ENCODE assay signal across 17 cellular contexts in genomic region chr3:17674082-17674686, GRCh38.
DNase-seq lines count a peak whose midpoint lies in the region; ATAC-seq, FAIRE-seq and TF ChIP-seq lines count a peak whose summit lies in the region.
"Had no signal": no experiment of that assay in that cellular context is flagged by ENCODE, and none has a peak within 500 bp of the region (broad histone marks: within the 10 kb centered on the region; RNA-seq: fewer than 3 reads in every experiment).

No MANE protein-coding gene starts in this region.

- H3K27ac ChIP-seq in IMR-90 (ENCODE audit: insufficient read depth, low read length) (no peak overlapping the region), kidney (ENCODE audit: low read depth in 2 of 2, low read length in 2 of 2) (no peak overlapping the region)
- H3K27ac ChIP-seq: BLaER1, HL-60, KMS-11 had no signal

- H2BK5ac ChIP-seq in IMR-90 (ENCODE audit: low read depth, low read length, poor library complexity, severe bottlenecking), result no peak overlapping the region

- H2AFZ ChIP-seq in IMR-90 (replicated peaks; ENCODE audit: low read length, poor library complexity), result no peak overlapping the region

- H3K79me1 ChIP-seq in IMR-90 (ENCODE audit: low read depth in 1 of 2, low read length in 2 of 2), result peaks cover 0 to 4% of the 10 kb centered on the region in 2 experiments; a peak in 1 of 4 replicates

- no peaks in the 10 kb centered on the region for H3K9me1 ChIP-seq in IMR-90 (ENCODE audit: insufficient read depth, low read length)

- TF ChIP-seq RAD21 in IMR-90 (IDR thresholded peaks at IDR 0.05; ENCODE audit: low read length), result no peak

- H2AK5ac ChIP-seq in IMR-90 (ENCODE audit: low read depth, low read length), result no peak overlapping the region

- H4K20me1 ChIP-seq in IMR-90 (ENCODE audit: insufficient read depth, low read length), result no peaks in the 10 kb centered on the region

- intact Hi-C loops in IMR-90 (cut with micrococcal nuclease) (no loop called here), kidney (cut with DNase I) (no loop called here)

- H3K27me3 ChIP-seq in IMR-90 (ENCODE audit: control insufficient read depth, insufficient read depth, low read length) (no peaks in the 10 kb centered on the region), bronchial epithelial cell (ENCODE audit: control insufficient read depth, insufficient read depth, low read length) (no peaks in the 10 kb centered on the region)
- H3K27me3 ChIP-seq: BLaER1 had no signal

- FAIRE-seq in D721Med (lab: Jason Lieb, UNC) (peak; percentile 21), bronchial epithelial cell (lab: Jason Lieb, UNC) (no peak), kidney (lab: Jason Lieb, UNC) (peak; percentile 21)
- FAIRE-seq: H54 had no signal

- POLR2A ChIA-PET in IMR-90 (lab: Charles Lee; ENCODE audit: unreplicated experiment), result no interaction called here

- ATAC-seq in IMR-90 (ENCODE audit: low read depth), result no peak
- ATAC-seq in HG02642 (IDR thresholded peaks at IDR 0.05; ENCODE audit: poor library complexity, unreplicated experiment), result no peak
- ATAC-seq in GM21737 (IDR thresholded peaks at IDR 0.05; ENCODE audit: unreplicated experiment), result no peak
- ATAC-seq: GM12878, HCT116 had no signal

- H2BK120ac ChIP-seq in IMR-90 (ENCODE audit: low read depth, low read length), result no peak overlapping the region

- in situ Hi-C loops in IMR-90 (cut with MboI; ENCODE audit: low sequenced_read_pairs), result no loop called here

- dilution Hi-C loops in IMR-90 (cut with HindIII; ENCODE audit: low sequenced_read_pairs, unreplicated experiment), result no loop called here

- TF ChIP-seq POLR2A in IMR-90 (IDR thresholded peaks at IDR 0.05; ENCODE audit: low read depth, low read length), result no peak

- BruUV-seq in IMR-90 (replicated peaks; lab: Mats Ljungman, UMichigan), result no TSS peak

- H3K36me3 ChIP-seq in IMR-90 (ENCODE audit: control insufficient read depth, insufficient read depth, low read length) (no peaks in the 10 kb centered on the region), bronchial epithelial cell (ENCODE audit: control insufficient read depth, insufficient read depth, low read length) (no peaks in the 10 kb centered on the region), kidney (ENCODE audit: control insufficient read depth in 1 of 2, insufficient read depth in 2 of 2, low read length in 2 of 2) (no peaks in the 10 kb centered on the region)

- H3K4ac ChIP-seq in IMR-90 (ENCODE audit: low read depth, low read length), result no peak overlapping the region

- no peaks in the 10 kb centered on the region for H3K4me1 ChIP-seq in IMR-90 (ENCODE audit: control insufficient read depth, insufficient read depth, low read length)
- no peaks in the 10 kb centered on the region for H3K4me1 ChIP-seq in kidney (ENCODE audit: control insufficient read depth in 1 of 2, insufficient read depth in 1 of 2, low read depth in 1 of 2, low read length in 2 of 2)
- H3K4me1 ChIP-seq: BLaER1, Caco-2 had no signal

- no peak overlapping the region for H3K23ac ChIP-seq in IMR-90 (ENCODE audit: low read depth, low read length)

- no peak overlapping the region for H4K91ac ChIP-seq in IMR-90 (ENCODE audit: insufficient read depth, low read depth, low read length)

- H3K9ac ChIP-seq in IMR-90 (ENCODE audit: low read depth, low read length) (no peak overlapping the region), kidney (ENCODE audit: low read length in 2 of 2) (no peak overlapping the region)
- H3K9ac ChIP-seq: BLaER1, KMS-11 had no signal

- no peak overlapping the region for H4K8ac ChIP-seq in IMR-90 (ENCODE audit: low read depth in 2 of 2, low read length in 2 of 2)

- CTCF ChIA-PET in IMR-90 (lab: Yijun Ruan, JAX), result no interaction called here

- no peak overlapping the region for H3K56ac ChIP-seq in IMR-90 (ENCODE audit: extremely low read depth, insufficient read depth, low read length)

- H3K14ac ChIP-seq in IMR-90 (replicated peaks; ENCODE audit: low read depth, low read length), result no peak overlapping the region

- H3K9me3 ChIP-seq in IMR-90 (ENCODE audit: control insufficient read depth, insufficient read depth, low read length), result no peaks in the 10 kb centered on the region
- no peaks in the 10 kb centered on the region for H3K9me3 ChIP-seq in kidney (ENCODE audit: control insufficient read depth in 1 of 2, low read length in 2 of 2)
- H3K9me3 ChIP-seq: Caco-2 had no signal

- H2BK15ac ChIP-seq in IMR-90 (ENCODE audit: low read depth, low read length), result no peak overlapping the region

- no peak overlapping the region for H4K5ac ChIP-seq in IMR-90 (ENCODE audit: low read depth, low read length)

- no CpG with 5 or more reads among the region's 2 CpGs for WGBS in IMR-90 (ENCODE audit: extremely low coverage in 2 of 2, insufficient read length in 1 of 2), 2 experiments

- no peak overlapping the region for H3K18ac ChIP-seq in IMR-90 (ENCODE audit: low read depth, low read length)

- H2BK20ac ChIP-seq in IMR-90 (ENCODE audit: low read depth, low read length), result no peak overlapping the region

- DNase-seq in D721Med (ENCODE audit: insufficient read length, low spot score), result no peak
- DNase-seq in IMR-90, result no peak
- DNase-seq in bronchial epithelial cell (ENCODE audit: low read depth), result peak; percentile 5
- DNase-seq in kidney, result no peak
- no peak for DNase-seq in SK-N-DZ (ENCODE audit: low spot score)
- DNase-seq: AML-193; Caco-2; CD8-positive, alpha-beta memory T cell; DMS53 had no signal

- no peak overlapping the region for H2AK9ac ChIP-seq in IMR-90 (replicated peaks; ENCODE audit: low read depth, low read length, poor library complexity)

- H3K4me2 ChIP-seq in IMR-90 (ENCODE audit: low read depth, low read length), result no peak overlapping the region
- H3K4me2 ChIP-seq: BLaER1, KMS-11 had no signal

- TF ChIP-seq CTCF in D721Med (IDR thresholded peaks at IDR 0.05; ENCODE audit: insufficient read depth, missing control alignments) (no peak), IMR-90 (conservative IDR thresholded peaks at IDR 0.05; ENCODE audit: low read depth, low read length) (no peak), bronchial epithelial cell (IDR thresholded peaks at IDR 0.05; ENCODE audit: insufficient read depth, low read length, severe bottlenecking) (no peak), kidney (IDR thresholded peaks at IDR 0.05; ENCODE audit: borderline replicate concordance, extremely low read depth, insufficient read depth) (no peak)

- H3K4me3 ChIP-seq in IMR-90 (ENCODE audit: insufficient read depth, low read depth, low read length) (no peak overlapping the region), bronchial epithelial cell (ENCODE audit: low read depth, low read length) (no peak overlapping the region), kidney (ENCODE audit: low read length in 2 of 2) (no peak overlapping the region)
- H3K4me3 ChIP-seq: BLaER1, GM12878 had no signal

TF ChIP-seq in IMR-90, 13 proteins besides CTCF, POLR2A, EP300 and RAD21:
- TF ChIP-seq CEBPB (IDR thresholded peaks at IDR 0.05; ENCODE audit: low read depth, low read length) (peak; percentile 85), ELK1 (IDR thresholded peaks at IDR 0.05; ENCODE audit: borderline replicate concordance, low read depth, low read length) (no peak), CHD1 (IDR thresholded peaks at IDR 0.05; ENCODE audit: low read depth, low read length) (no peak), USF2 (IDR thresholded peaks at IDR 0.05; ENCODE audit: low read depth, low read length) (no peak)
TF ChIP-seq in IMR-90: peak in this region for 1.
